Comparison of ENCODE assay signal across 35 cellular contexts in genomic region chr6:36797653-36798052, GRCh38. TPM values are rescaled to one million over a fixed set of nuclear protein-coding genes. Genes with fewer than 3 reads are reported as not detected.
DNase-seq lines count a peak whose midpoint lies in the region; ATAC-seq, FAIRE-seq and TF ChIP-seq lines count a peak whose summit lies in the region.
"Had no signal": no experiment of that assay in that cellular context is flagged by ENCODE, and none has a peak within 500 bp of the region (broad histone marks: within the 10 kb centered on the region; RNA-seq: fewer than 3 reads in every experiment).

No MANE protein-coding gene starts in this region.

- CTCF ChIA-PET in HepG2 (lab: Yijun Ruan, JAX; ENCODE audit: low intra/inter-chr PET ratio, low total read pairs) (no interaction called here), K562 (lab: Yijun Ruan, JAX; ENCODE audit: low intra/inter-chr PET ratio) (no interaction called here), T-cell (lab: Charles Lee) (no interaction called here)

- H3K9me1 ChIP-seq in K562 (ENCODE audit: control insufficient read depth, insufficient read depth, low read length) = no peaks in the 10 kb centered on the region

- H3K4me3 Mint-ChIP-seq in T-cell = no peak overlapping the region
- H3K4me3 Mint-ChIP-seq: B cell; CD14-positive monocyte; CD4-positive, alpha-beta memory T cell; CD4-positive, alpha-beta T cell; CD4-positive, CD25-positive, alpha-beta regulatory T cell; CD8-positive, alpha-beta memory T cell; CD8-positive, alpha-beta T cell had no signal

- in situ Hi-C loops in HepG2 (cut with HindIII; ENCODE audit: extremely low pct_ligation_motif_present, low pct_unique_long_range_greater_than_20kb) = no loop called here
- in situ Hi-C loops in K562 (cut with MboI) = no loop called here

- H3K9me3 ChIP-seq in HepG2 (ENCODE audit: low read length) (no peaks in the 10 kb centered on the region), right lobe of liver (no peaks in the 10 kb centered on the region), BLaER1 (no peaks in the 10 kb centered on the region), K562 (replicated peaks; ENCODE audit: control insufficient read depth, insufficient read depth, low read depth, low read length) (no peaks in the 10 kb centered on the region)
- H3K9me3 ChIP-seq: A549; BE2C; BLaER1 treated with 17β-estradiol and CSF1 and Interleukin-3, amounts not matched to agents 10 nM and 100 nM; Caco-2 had no signal

- H3K4me1 ChIP-seq in HepG2 (ENCODE audit: insufficient read depth, low read length) = no peaks in the 10 kb centered on the region
- no peaks in the 10 kb centered on the region for H3K4me1 ChIP-seq in right lobe of liver
- H3K4me1 ChIP-seq in BLaER1 = peaks cover 23% of the 10 kb centered on the region
- peaks cover 0 to 9% of the 10 kb centered on the region in 2 experiments; a peak in 2 of 5 replicates for H3K4me1 ChIP-seq in K562 (replicated peaks in 1 of 2; ENCODE audit: control insufficient read depth in 2 of 2, insufficient read depth in 2 of 2, low read length in 2 of 2)
- H3K4me1 ChIP-seq: A549, BE2C, Caco-2 had no signal

- H3K36me3 ChIP-seq in HepG2 (replicated peaks in 1 of 2; ENCODE audit: control insufficient read depth in 1 of 2, insufficient read depth in 2 of 2, low read length in 2 of 2) (no peaks in the 10 kb centered on the region), right lobe of liver (no peaks in the 10 kb centered on the region), BLaER1 (no peaks in the 10 kb centered on the region), K562 (ENCODE audit: control insufficient read depth, insufficient read depth, low read length) (no peaks in the 10 kb centered on the region)
- H3K36me3 ChIP-seq: BE2C; BLaER1 treated with 17β-estradiol and CSF1 and Interleukin-3, amounts not matched to agents 10 nM and 100 nM had no signal

- H4K20me1 ChIP-seq in HepG2 (ENCODE audit: insufficient read depth, low read length) (no peaks in the 10 kb centered on the region), BLaER1 (no peaks in the 10 kb centered on the region), K562 (replicated peaks; ENCODE audit: control insufficient read depth, insufficient read depth, low read length) (peaks cover 6% of the 10 kb centered on the region; the same call in 1 of the 2 replicates)
- H4K20me1 ChIP-seq: BLaER1 treated with 17β-estradiol and CSF1 and Interleukin-3, amounts not matched to agents 10 nM and 100 nM had no signal

- POLR2A ChIA-PET in HepG2 (lab: Yijun Ruan, JAX) = no interaction called here
- POLR2A ChIA-PET in K562 (lab: Yijun Ruan, JAX) = interaction anchor here (0.9 to 1.2 kb wide), 3 partner anchors 8 to 11 kb away, joined by 3 read pairs; no protein-coding TSS in a partner anchor
- POLR2A ChIA-PET in T-cell (lab: Charles Lee) = interaction anchor here in 1 of 2 donors (0.5 kb wide), 1 partner anchor 61 kb away, joined by 10 read pairs; no protein-coding TSS in a partner anchor

- no peaks in the 10 kb centered on the region for H3K9me3 Mint-ChIP-seq in T-cell
- H3K9me3 Mint-ChIP-seq: CD14-positive monocyte; CD4-positive, alpha-beta memory T cell; CD4-positive, alpha-beta T cell; CD8-positive, alpha-beta memory T cell; CD8-positive, alpha-beta T cell had no signal

- H3K36me3 Mint-ChIP-seq in T-cell = no peaks in the 10 kb centered on the region
- H3K36me3 Mint-ChIP-seq: CD14-positive monocyte; CD4-positive, alpha-beta memory T cell; CD4-positive, CD25-positive, alpha-beta regulatory T cell; CD8-positive, alpha-beta memory T cell; CD8-positive, alpha-beta T cell had no signal

- TF ChIP-seq RAD21 in HepG2 (CRISPR knock-in tag; IDR thresholded peaks at IDR 0.05) (no peak), K562 (CRISPR knock-in tag; conservative IDR thresholded peaks at IDR 0.05 in 1 of 2, IDR thresholded peaks at IDR 0.05 in 1 of 2) (no peak)

- no peak overlapping the region for H3K27ac Mint-ChIP-seq in T-cell
- H3K27ac Mint-ChIP-seq: B cell; CD14-positive monocyte; CD4-positive, alpha-beta memory T cell; CD4-positive, alpha-beta T cell; CD4-positive, CD25-positive, alpha-beta regulatory T cell; CD8-positive, alpha-beta T cell had no signal

- 30% methylated on average over 1 of the region's 1 CpG for WGBS in HepG2 (ENCODE audit: low lambda C conversion rate)
- WGBS in right lobe of liver (ENCODE audit: insufficient coverage, low coverage, low lambda C conversion rate, missing lambda C conversion rate) = 80% methylated on average over 1 of the region's 1 CpG
- 8% methylated on average over 1 of the region's 1 CpG for WGBS in K562 (ENCODE audit: insufficient coverage, low coverage, missing lambda C conversion rate)

- peaks cover 6 to 9% of the 10 kb centered on the region in 2 donors for H3K27me3 Mint-ChIP-seq in T-cell
- H3K27me3 Mint-ChIP-seq: CD4-positive, alpha-beta T cell had no signal

- H3K4me3 ChIP-seq in HepG2 (replicated peaks in 1 of 3; ENCODE audit: insufficient read depth in 1 of 3, low read depth in 2 of 3, low read length in 3 of 3) (no peak overlapping the region), right lobe of liver (no peak overlapping the region), BLaER1 (no peak overlapping the region), K562 (no peak overlapping the region)
- H3K4me3 ChIP-seq: A549; BLaER1 treated with 17β-estradiol and CSF1 and Interleukin-3, amounts not matched to agents 10 nM and 100 nM had no signal

- TF ChIP-seq EP300 in HepG2 (IDR thresholded peaks at IDR 0.05; ENCODE audit: low read depth in 2 of 2, low read length in 2 of 2) (no peak), HepG2 (CRISPR knock-in tag; IDR thresholded peaks at IDR 0.05; ENCODE audit: borderline replicate concordance) (no peak), K562 (IDR thresholded peaks at IDR 0.05; ENCODE audit: low read length) (no peak)

- H3K27me3 ChIP-seq in HepG2 (ENCODE audit: control insufficient read depth in 1 of 2, insufficient read depth in 2 of 2, low read length in 2 of 2) (peaks cover 10 to 62% of the 10 kb centered on the region in 2 experiments; a peak in 4 of 5 replicates), right lobe of liver (no peaks in the 10 kb centered on the region), BLaER1 (no peaks in the 10 kb centered on the region), K562 (ENCODE audit: control insufficient read depth in 2 of 2, insufficient read depth in 2 of 2, low read length in 2 of 2) (peaks cover 47 to 64% of the 10 kb centered on the region in 2 experiments)
- H3K27me3 ChIP-seq: BE2C had no signal

- DNase-seq in HepG2 (ENCODE audit: low spot score) (no peak), right lobe of liver (no peak), K562 (ENCODE audit: extremely low read depth in 1 of 4, low spot score in 3 of 4) (no peak), T-cell (no peak), hippocampal formation (lab: John Stamatoyannopoulos, UW) (no peak)
- DNase-seq: 8988T; ACHN; AML-193; BE2C; C1 segment of cervical spinal cord; Caco-2; Calu3; CD4-positive, alpha-beta memory T cell; CD4-positive, alpha-beta T cell; CD4-positive, CD25-positive, alpha-beta regulatory T cell; CD8-positive, alpha-beta memory T cell; CD8-positive, alpha-beta T cell; COR-L47; DMS 273 treated with DMSO at 0.1 percent for 48 hours; DMS153; DMS53; DMS79; DMS79 treated with DMSO at 0.1 percent for 48 hours; DND-41; EL had no signal

- ATAC-seq in HepG2 (no peak), right lobe of liver (no peak), K562 (no peak), T-cell (replicated peaks in 1 of 4) (no peak)
- ATAC-seq: A549; CD8-positive, alpha-beta T cell had no signal

- no peaks in the 10 kb centered on the region for H3K4me1 Mint-ChIP-seq in T-cell
- H3K4me1 Mint-ChIP-seq: B cell; CD14-positive monocyte; CD4-positive, alpha-beta memory T cell; CD4-positive, CD25-positive, alpha-beta regulatory T cell; CD8-positive, alpha-beta memory T cell had no signal

- H3K79me2 ChIP-seq in HepG2 (ENCODE audit: insufficient read depth, low read length) = no peaks in the 10 kb centered on the region
- H3K79me2 ChIP-seq in K562 (ENCODE audit: control insufficient read depth, insufficient read depth, low read length) = no peaks in the 10 kb centered on the region

- H3K9ac ChIP-seq in HepG2 (ENCODE audit: insufficient read depth, low read depth, low read length) (no peak overlapping the region), BLaER1 (no peak overlapping the region), K562 (ENCODE audit: insufficient read depth in 1 of 2, low read depth in 2 of 2, low read length in 2 of 2) (no peak overlapping the region)
- H3K9ac ChIP-seq: BLaER1 treated with 17β-estradiol and CSF1 and Interleukin-3, amounts not matched to agents 10 nM and 100 nM had no signal

- H3K4me2 ChIP-seq in HepG2 (ENCODE audit: low read depth, low read length) = no peak overlapping the region
- peak overlapping the region; percentile 24; the same call in 1 of the 2 replicates for H3K4me2 ChIP-seq in BLaER1
- no peak overlapping the region for H3K4me2 ChIP-seq in K562 (ENCODE audit: insufficient read depth, low read length)
- H3K4me2 ChIP-seq: A549 had no signal

- H3K27ac ChIP-seq in HepG2 (ENCODE audit: extremely low read length, insufficient read depth, low read length) (no peak overlapping the region), right lobe of liver (no peak overlapping the region), BLaER1 (no peak overlapping the region), K562 (ENCODE audit: extremely low read depth, low read depth, low read length) (no peak overlapping the region)
- H3K27ac ChIP-seq: 22Rv1; A549; BLaER1 treated with 17β-estradiol and CSF1 and Interleukin-3, amounts not matched to agents 10 nM and 100 nM; C4-2B had no signal

- TF ChIP-seq CTCF in HepG2 (CRISPR knock-in tag; IDR thresholded peaks at IDR 0.05) (no peak), right lobe of liver (IDR thresholded peaks at IDR 0.05) (no peak), K562 (IDR thresholded peaks at IDR 0.05 in 2 of 3, conservative IDR thresholded peaks at IDR 0.05 in 1 of 3; ENCODE audit: insufficient read depth in 2 of 3, low read depth in 1 of 3, low read length in 3 of 3) (no peak)

- BruUV-seq in HepG2 (replicated peaks; lab: Mats Ljungman, UMichigan) (no TSS peak), K562 (replicated peaks; lab: Mats Ljungman, UMichigan) (no TSS peak)

- intact Hi-C loops in HepG2 (cut with micrococcal nuclease; ENCODE audit: unreplicated experiment) (no loop called here), right lobe of liver (cut with DNase I) (no loop called here), K562 (cut with micrococcal nuclease) (no loop called here)

- FAIRE-seq in HepG2 (lab: Jason Lieb, UNC) (no peak), K562 (lab: Jason Lieb, UNC) (no peak)
- FAIRE-seq: A204.1, A549, D721Med had no signal

- TF ChIP-seq POLR2A in HepG2 (IDR thresholded peaks at IDR 0.05; ENCODE audit: insufficient read depth in 1 of 2, low read depth in 2 of 2, low read length in 2 of 2) (no peak), right lobe of liver (IDR thresholded peaks at IDR 0.05) (no peak), K562 (conservative IDR thresholded peaks at IDR 0.05) (no peak)

- no peak overlapping the region for H2AFZ ChIP-seq in HepG2 (ENCODE audit: low read length)
- H2AFZ ChIP-seq in K562 (ENCODE audit: low read depth, low read length) = no peak overlapping the region

RNA-seq across cellular contexts. Expression of gene CPNE5, which starts 41.6 kb away (rescaled TPM):
- not detected in 2 replicates for total RNA-seq in HepG2 (2016; rRNA removed; fragmentation: Illumina TruSeq; extraction: Trizol)
- not detected in 2 replicates for total RNA-seq in HepG2 (2016; cell fraction: cytosol; rRNA removed; fragmentation: Illumina TruSeq; extraction: Trizol; ENCODE audit: low read depth)
- total RNA-seq in HepG2 (2016; cell fraction: insoluble cytoplasmic fraction; rRNA removed; fragmentation: Illumina TruSeq; extraction: Trizol) = not detected in 2 replicates
- not detected in 2 replicates for total RNA-seq in HepG2 (2016; cell fraction: membrane; rRNA removed; fragmentation: Illumina TruSeq; extraction: Trizol)
- not detected in 2 replicates for total RNA-seq in HepG2 (2016; cell fraction: nucleus; rRNA removed; fragmentation: Illumina TruSeq; extraction: Trizol)
- polyA plus RNA-seq in HepG2 (2011; rRNA removed) = 0.10 and 0.16 TPM in 2 replicates
- polyA plus RNA-seq in HepG2 (2011; cell fraction: cytosol; rRNA removed) = 0.15 TPM in 1 of 2 replicates, not detected in the other
- polyA plus RNA-seq in HepG2 (2011; cell fraction: nucleus; rRNA removed) = 0.36 and 0.40 TPM in 2 replicates
- polyA plus RNA-seq in HepG2 (2012) = 0.05 and 0.16 TPM in 2 replicates
- not detected in 2 replicates for polyA plus RNA-seq in HepG2 (2016; cell fraction: cytosol; fragmentation: Illumina TruSeq; extraction: Trizol; ENCODE audit: low read depth)
- polyA plus RNA-seq in HepG2 (2016; cell fraction: insoluble cytoplasmic fraction; fragmentation: Illumina TruSeq; extraction: Trizol; ENCODE audit: low read depth) = not detected in 2 replicates
- polyA plus RNA-seq in HepG2 (2016; cell fraction: membrane; fragmentation: Illumina TruSeq; extraction: Trizol; ENCODE audit: low read depth) = not detected in 2 replicates
- not detected in 2 replicates for polyA plus RNA-seq in HepG2 (2016; cell fraction: nucleus; fragmentation: Illumina TruSeq; extraction: Trizol; ENCODE audit: insufficient read depth, low read depth)
- 0.26 TPM in 1 of 2 replicates, not detected in the other for polyA minus RNA-seq in HepG2 (2011; rRNA and poly(A)+ RNA removed; ENCODE audit: low replicate concordance)
- polyA minus RNA-seq in HepG2 (2011; cell fraction: cytosol; rRNA and poly(A)+ RNA removed) = not detected in 2 replicates
- not detected in 2 replicates for polyA minus RNA-seq in HepG2 (2011; cell fraction: nucleus; rRNA and poly(A)+ RNA removed)
- total RNA-seq in right lobe of liver = under 1 TPM; 0.12 to 0.84 (median 0.23) TPM
- total RNA-seq in K562 (2011; cell fraction: chromatin; rRNA removed; ENCODE audit: low replicate concordance) = 1.5 and 2.5 TPM in 2 replicates
- total RNA-seq in K562 (2011; cell fraction: nucleolus; rRNA removed) = 0.66 and 1.5 TPM in 2 replicates
- 1.2 and 1.6 TPM in 2 replicates for total RNA-seq in K562 (2011; cell fraction: nucleoplasm; rRNA removed)
- 0.18 TPM in 1 of 2 replicates, not detected in the other for total RNA-seq in K562 (2014; rRNA removed)
- not detected in 2 replicates for total RNA-seq in K562 (2014; rRNA removed; fragmentation: Illumina TruSeq; extraction: Trizol)
- total RNA-seq in K562 (2015; rRNA removed; fragmentation: Illumina TruSeq; extraction: Trizol) = 0.14 TPM in 1 of 2 replicates, not detected in the other
- 0.47 and 0.49 TPM in 2 replicates for total RNA-seq in K562 (2021)
- polyA plus RNA-seq in K562 (2011; rRNA removed) = 0.46 and 0.61 TPM in 2 replicates
- polyA plus RNA-seq in K562 (2011; cell fraction: cytosol; rRNA removed) = 0.19 and 0.31 TPM in 2 replicates
- 1.2 and 1.9 TPM in 2 replicates for polyA plus RNA-seq in K562 (2011; cell fraction: nucleus; rRNA removed)
- polyA plus RNA-seq in K562 (2012) = 0.33 and 1.8 TPM in 2 replicates
- polyA plus RNA-seq in K562 (2014; fragmentation: Illumina TruSeq; extraction: Trizol) = 0.43 TPM in 1 of 2 replicates, not detected in the other
- polyA plus RNA-seq in K562 (2014; fragmentation: Nextera tagmentation; extraction: Ambion mirVana) = 1 to 10 TPM in 1 of 2 experiments, under 1 TPM in 1; 0.21 to 1.0 TPM
- 0.69 TPM in 1 of 2 replicates, not detected in the other for polyA plus RNA-seq in K562 (2014; rRNA removed)
- 0.67 TPM in 1 of 2 replicates, not detected in the other for polyA minus RNA-seq in K562 (2011; rRNA and poly(A)+ RNA removed)
- polyA minus RNA-seq in K562 (2011; cell fraction: cytosol; rRNA and poly(A)+ RNA removed) = not detected in 2 replicates
- polyA minus RNA-seq in K562 (2011; cell fraction: nucleus; rRNA and poly(A)+ RNA removed) = 0.78 and 0.81 TPM in 2 replicates
- total RNA-seq in T-cell = 1 to 10 TPM in 3 of 5 donors, under 1 TPM in 2; 0.73 to 1.8 (median 1.1) TPM
- total RNA-seq: A172, Caco-2, Calu3 had no signal

Comparison
In these comparisons a context has a peak if more than half of its experiments do, and no peak if none do; other contexts are left out.
1. Of the 241 proteins assayed by ChIP-seq in both HepG2 and K562: peak only in HepG2: none; only in K562: ZFP36; in both: none; in neither: 240.